ENCODE assay signal across 1 cellular context in genomic region chr3:186225603-186226002, GRCh38.
TF ChIP-seq lines count a peak whose summit lies in the region.

No MANE protein-coding gene starts in this region.

TF ChIP-seq in GM12878, 131 proteins besides CTCF, POLR2A, EP300 and RAD21 (continued from another document):
- TF ChIP-seq HSF1 (IDR thresholded peaks at IDR 0.05; ENCODE audit: low read depth, low read length), result no peak
